ENCODE assay signal across 3 cellular contexts in genomic region chr9:129126789-129127618, GRCh38.
TF ChIP-seq lines count a peak whose summit lies in the region.

No MANE protein-coding gene starts in this region.

TF ChIP-seq in SK-N-SH, 30 proteins besides CTCF, POLR2A, EP300 and RAD21:
- TF ChIP-seq GATA2 (CRISPR knock-in tag; IDR thresholded peaks at IDR 0.05), result peak; percentile 62
- TF ChIP-seq USF2 (IDR thresholded peaks at IDR 0.05; ENCODE audit: borderline replicate concordance, low read depth, low read length), result no peak
- peak; percentile 31; the same call in 1 of the 2 replicates for TF ChIP-seq MXI1 (IDR thresholded peaks at IDR 0.05; ENCODE audit: low read depth, low read length)

TF ChIP-seq in SK-N-SH treated with all-trans-retinoic acid at 6 μM for 48 hours, 23 proteins besides CTCF, POLR2A, EP300 and RAD21:
- TF ChIP-seq ZFP30 (CRISPR knock-in tag; IDR thresholded peaks at IDR 0.05) (no peak), PATZ1 (CRISPR knock-in tag; IDR thresholded peaks at IDR 0.05; ENCODE audit: borderline replicate concordance) (no peak), CSDC2 (CRISPR knock-in tag; IDR thresholded peaks at IDR 0.05) (no peak), ZNF565 (CRISPR knock-in tag; conservative IDR thresholded peaks at IDR 0.05; ENCODE audit: low read depth) (no peak), RARB (CRISPR knock-in tag; IDR thresholded peaks at IDR 0.05) (no peak), ZC3H10 (CRISPR knock-in tag; IDR thresholded peaks at IDR 0.05) (no peak), TSHZ2 (CRISPR knock-in tag; IDR thresholded peaks at IDR 0.05) (no peak), ZNF70 (CRISPR knock-in tag; IDR thresholded peaks at IDR 0.05) (no peak), POU6F1 (CRISPR knock-in tag; IDR thresholded peaks at IDR 0.05; ENCODE audit: borderline replicate concordance, low read depth) (no peak)

TF ChIP-seq in GM12878, 131 proteins besides CTCF, POLR2A, EP300 and RAD21:
- TF ChIP-seq ETV6 (conservative IDR thresholded peaks at IDR 0.05 in 1 of 2, IDR thresholded peaks at IDR 0.05 in 1 of 2; ENCODE audit: borderline replicate concordance in 1 of 2, low read depth in 1 of 2), result no peak
- TF ChIP-seq E4F1 (IDR thresholded peaks at IDR 0.05; ENCODE audit: borderline replicate concordance, partially characterized antibody), result no peak
- no peak for TF ChIP-seq BCLAF1 (IDR thresholded peaks at IDR 0.05)
- TF ChIP-seq CBFB (IDR thresholded peaks at IDR 0.05; ENCODE audit: low read depth), result no peak
- no peak for TF ChIP-seq NFIC (IDR thresholded peaks at IDR 0.05; ENCODE audit: low read depth, low read length)
- no peak for TF ChIP-seq SP1 (IDR thresholded peaks at IDR 0.05; ENCODE audit: low read depth, low read length)
- no peak for TF ChIP-seq RB1 (IDR thresholded peaks at IDR 0.05; ENCODE audit: borderline replicate concordance)
- TF ChIP-seq POLR2AphosphoS5 (IDR thresholded peaks at IDR 0.05; ENCODE audit: low read length), result no peak
- TF ChIP-seq ATF3 (IDR thresholded peaks at IDR 0.05; ENCODE audit: borderline replicate concordance, extremely low read depth, low read depth, low read length), result no peak
- TF ChIP-seq JUND (IDR thresholded peaks at IDR 0.05; ENCODE audit: low read depth, low read length), result no peak
- no peak for TF ChIP-seq MAX (IDR thresholded peaks at IDR 0.05; ENCODE audit: low read depth, low read length)
- no peak for TF ChIP-seq SKIL (IDR thresholded peaks at IDR 0.05; ENCODE audit: low read depth, poor library complexity, severe bottlenecking)
